In the genomic region with DNA sequence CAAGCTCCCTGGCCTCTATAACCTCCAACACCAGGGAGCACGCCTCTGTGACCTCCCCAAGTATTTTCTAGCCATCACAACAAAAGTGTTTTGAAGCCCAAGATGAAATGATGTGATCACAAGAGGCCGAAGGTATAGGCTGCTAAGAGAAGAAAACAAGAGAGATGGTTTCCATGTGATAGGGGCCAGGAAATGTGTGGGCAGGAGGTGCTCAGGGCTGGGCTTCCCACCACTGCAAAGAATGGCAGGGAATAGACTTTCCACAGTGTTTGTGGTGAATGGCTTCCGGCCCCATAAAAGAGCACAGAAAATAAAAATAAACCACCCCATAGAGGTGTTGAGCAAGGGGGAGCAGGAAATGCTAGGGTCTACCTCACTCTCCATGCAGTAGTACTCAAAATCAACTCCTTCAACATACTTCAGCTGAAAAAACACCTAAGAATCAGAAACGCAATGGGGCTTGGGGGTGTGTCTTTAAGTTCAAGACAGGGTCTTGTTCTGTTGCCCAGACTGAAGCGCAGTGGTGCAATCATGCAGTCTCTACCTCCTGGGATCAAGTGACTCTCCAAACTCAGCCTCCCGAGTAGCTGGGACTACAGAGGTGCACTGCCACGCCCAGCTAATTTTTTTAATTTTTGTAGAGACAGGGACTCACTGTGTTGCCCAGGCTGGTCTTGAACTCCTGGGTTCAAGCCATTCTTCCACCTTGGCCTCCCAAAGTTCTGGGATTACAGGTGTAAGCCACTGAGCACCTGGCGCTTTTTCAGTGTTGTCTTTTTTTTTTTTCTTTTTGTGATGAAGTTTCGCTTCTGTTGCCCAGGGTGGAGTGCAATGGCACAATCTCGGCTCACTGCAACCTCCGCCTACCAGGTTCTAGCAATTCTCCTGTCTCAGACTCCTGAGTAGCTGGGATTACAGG, we compare ENCODE assay signal across 8 cellular contexts. TPM values are rescaled to one million over a fixed set of nuclear protein-coding genes. Genes with fewer than 3 reads are reported as not detected.
A peak's percentile ranks its signal among the peaks of the same experiment; 100 is the strongest.
DNase-seq lines count a peak whose midpoint lies in the region; ATAC-seq and TF ChIP-seq lines count a peak whose summit lies in the region.

No MANE protein-coding gene starts in this region.

- TF ChIP-seq CTCF in C4-2B (conservative IDR thresholded peaks at IDR 0.05) (no peak), LNCaP clone FGC (IDR thresholded peaks at IDR 0.05; ENCODE audit: control insufficient read depth, extremely low read depth, insufficient read depth) (no peak)

- H3K27ac ChIP-seq in C4-2B: peak overlapping the region; percentile 25; the same call in 1 of the 2 replicates

- DNase-seq in LNCaP clone FGC (ENCODE audit: low read depth) (no peak), activated T-cell treated with anti-CD3 and anti-CD28 coated beads for 24 hours (ENCODE audit: low read depth) (peak; percentile 74), lung microvascular endothelial cell (ENCODE audit: low read depth in 2 of 2) (peak; percentile 35 to 79), AG20443 (ENCODE audit: low spot score) (no peak)

- H3K4me3 ChIP-seq in LNCaP clone FGC (ENCODE audit: low read depth, low read length): peak overlapping the region; percentile 21; the same call in 1 of the 2 replicates

- no peak for ATAC-seq in GM19395 (IDR thresholded peaks at IDR 0.05; ENCODE audit: unreplicated experiment)
- ATAC-seq in GM18907 (IDR thresholded peaks at IDR 0.05; ENCODE audit: unreplicated experiment): no peak
- no peak for ATAC-seq in HG03280 (IDR thresholded peaks at IDR 0.05; ENCODE audit: unreplicated experiment)

RNA-seq across cellular contexts. Expression of a gene that starts 27.1 kb away (rescaled TPM):
- total RNA-seq in lung microvascular endothelial cell: 300 and 362 TPM in 2 replicates

RNA-seq across cellular contexts. Expression of a gene that starts 36.2 kb away (rescaled TPM):
- total RNA-seq in lung microvascular endothelial cell: 4.6 and 8.3 TPM in 2 replicates

Comparison
In these comparisons a context has a peak if more than half of its experiments do, and no peak if none do; other contexts are left out.
1. DNase-seq: peak in activated T-cell treated with anti-CD3 and anti-CD28 coated beads for 24 hours (single experiment) and lung microvascular endothelial cell (2 of 2); none in LNCaP clone FGC (single experiment) and AG20443 (single experiment).